Comparison of ENCODE assay signal across 1 cellular context in genomic region chr1:170668301-170668789, GRCh38.
TF ChIP-seq lines count a peak whose summit lies in the region.

No MANE protein-coding gene starts in this region.

TF ChIP-seq in WTC11, 78 proteins besides CTCF, POLR2A, EP300 and RAD21 (continued from another document):
- TF ChIP-seq ZSCAN18 (CRISPR knock-in tag; IDR thresholded peaks at IDR 0.05) (no peak), CDX4 (CRISPR knock-in tag; IDR thresholded peaks at IDR 0.05; ENCODE audit: borderline replicate concordance) (no peak), ZNF416 (CRISPR knock-in tag; IDR thresholded peaks at IDR 0.05) (no peak), ATF1 (CRISPR knock-in tag; IDR thresholded peaks at IDR 0.05) (no peak), ZBTB21 (CRISPR knock-in tag; IDR thresholded peaks at IDR 0.05; ENCODE audit: borderline replicate concordance) (no peak), CREB1 (CRISPR knock-in tag; IDR thresholded peaks at IDR 0.05) (no peak), FOXJ3 (CRISPR knock-in tag; IDR thresholded peaks at IDR 0.05; ENCODE audit: borderline replicate concordance) (no peak), TP53 (CRISPR knock-in tag; IDR thresholded peaks at IDR 0.05) (no peak), MYBL2 (CRISPR knock-in tag; IDR thresholded peaks at IDR 0.05) (no peak), EMX1 (CRISPR knock-in tag; IDR thresholded peaks at IDR 0.05) (no peak), ESRRA (CRISPR knock-in tag; IDR thresholded peaks at IDR 0.05; ENCODE audit: borderline replicate concordance) (no peak)
